ENCODE assay signal across 7 cellular contexts in genomic region chr7:80170445-80170844, GRCh38.
"Had no signal": no experiment of that assay in that cellular context is flagged by ENCODE, and none has a peak within 500 bp of the region (broad histone marks: within the 10 kb centered on the region; RNA-seq: fewer than 3 reads in every experiment).

No MANE protein-coding gene starts in this region.

- DNase-seq: GM23248, GOT3, H7, IMR-90 had no signal

- H3K4me3 ChIP-seq: GM23248, HAP-1, K562 had no signal

- H3K27ac ChIP-seq: GM23248 had no signal

- H3K36me3 ChIP-seq: HAP-1 had no signal

- H2AFZ ChIP-seq: GM23248 had no signal

- ATAC-seq: K562 had no signal

- FAIRE-seq: HTR-8/SVneo, K562 had no signal

- H3K9ac ChIP-seq: GM23248 had no signal
